Comparison of ENCODE assay signal across 26 cellular contexts in the genomic region with DNA sequence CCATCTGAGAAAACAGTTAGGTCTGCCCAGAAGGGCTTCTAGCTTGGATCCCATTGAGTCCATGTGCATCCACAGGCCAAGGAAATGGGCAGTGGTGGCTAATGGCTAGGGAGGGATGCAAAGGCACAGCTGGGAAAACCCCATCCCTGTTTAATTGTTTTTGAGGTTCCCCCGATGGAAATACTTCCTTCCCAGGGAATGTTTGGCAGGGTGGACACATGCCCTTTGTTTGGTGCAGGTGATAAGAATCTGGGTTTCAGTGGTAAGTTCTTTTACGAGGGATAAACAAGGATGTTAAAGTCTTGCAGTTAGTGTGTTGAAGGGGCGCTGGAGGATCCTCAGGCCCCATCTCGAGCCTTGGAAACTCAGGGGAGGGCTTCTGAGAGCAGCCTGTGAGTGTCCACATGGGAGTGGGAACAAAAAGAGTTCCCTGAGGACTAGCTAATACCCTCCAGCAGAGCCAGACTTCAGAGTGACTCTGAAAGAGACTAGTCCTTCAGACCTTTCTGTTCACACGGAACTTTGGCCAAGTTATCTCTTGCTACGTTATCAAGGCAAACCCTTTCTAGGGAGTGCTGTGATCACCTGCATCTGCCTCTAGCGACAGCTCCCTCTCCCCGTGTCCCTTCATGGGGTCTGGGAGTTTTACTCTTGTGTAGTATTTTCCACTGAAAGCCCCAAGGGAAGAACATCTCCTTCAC. TPM values are rescaled to one million over a fixed set of nuclear protein-coding genes. Genes with fewer than 3 reads are reported as not detected.
DNase-seq lines count a peak whose midpoint lies in the region; ATAC-seq, FAIRE-seq and TF ChIP-seq lines count a peak whose summit lies in the region.
"Had no signal": no experiment of that assay in that cellular context is flagged by ENCODE, and none has a peak within 500 bp of the region (broad histone marks: within the 10 kb centered on the region; RNA-seq: fewer than 3 reads in every experiment).

No MANE protein-coding gene starts in this region.

- POLR2A ChIA-PET in HepG2 (lab: Yijun Ruan, JAX), result interaction anchor here (1.7 to 1.9 kb wide), 2 partner anchors 16 to 17 kb away, joined by 3 to 8 read pairs; a partner anchor contains a TSS

- no peaks in the 10 kb centered on the region for H3K36me3 ChIP-seq in heart right ventricle
- no peaks in the 10 kb centered on the region for H3K36me3 ChIP-seq in right atrium auricular region
- H3K36me3 ChIP-seq in HepG2 (replicated peaks in 1 of 2; ENCODE audit: control insufficient read depth in 1 of 2, insufficient read depth in 2 of 2, low read length in 2 of 2), result no peaks in the 10 kb centered on the region; a peak in 2 of 5 replicates
- H3K36me3 ChIP-seq in BE2C, result no peaks in the 10 kb centered on the region
- H3K36me3 ChIP-seq: prostate gland, vagina had no signal

- H3K9ac ChIP-seq in HepG2 (ENCODE audit: insufficient read depth, low read depth, low read length), result no peak overlapping the region

- H3K79me2 ChIP-seq in HepG2 (ENCODE audit: insufficient read depth, low read length), result peaks cover 66% of the 10 kb centered on the region

- no peak for TF ChIP-seq CTCF in heart right ventricle (IDR thresholded peaks at IDR 0.05)
- TF ChIP-seq CTCF in right atrium auricular region (IDR thresholded peaks at IDR 0.05), result no peak
- no peak for TF ChIP-seq CTCF in HepG2 (CRISPR knock-in tag; IDR thresholded peaks at IDR 0.05)
- TF ChIP-seq CTCF in BE2C (IDR thresholded peaks at IDR 0.05; ENCODE audit: low read depth, low read length), result no peak

- TF ChIP-seq RAD21 in HepG2 (CRISPR knock-in tag; IDR thresholded peaks at IDR 0.05), result no peak

- H3K4me3 ChIP-seq in heart right ventricle (no peak overlapping the region), right atrium auricular region (no peak overlapping the region), HepG2 (replicated peaks in 1 of 3; ENCODE audit: insufficient read depth in 1 of 3, low read depth in 2 of 3, low read length in 3 of 3) (no peak overlapping the region), BE2C (ENCODE audit: low read depth, low read length) (no peak overlapping the region)
- H3K4me3 ChIP-seq: lung, prostate gland, vagina had no signal

- CTCF ChIA-PET in HepG2 (lab: Yijun Ruan, JAX; ENCODE audit: low intra/inter-chr PET ratio, low total read pairs), result no interaction called here

- peaks cover 9 to 81% (median 67%) of the 10 kb centered on the region in 9 donors for H3K4me1 ChIP-seq in heart right ventricle
- H3K4me1 ChIP-seq in right atrium auricular region, result peaks cover 0 to 71% of the 10 kb centered on the region in 2 donors
- peaks cover 30% of the 10 kb centered on the region for H3K4me1 ChIP-seq in HepG2 (ENCODE audit: insufficient read depth, low read length)
- no peaks in the 10 kb centered on the region for H3K4me1 ChIP-seq in BE2C

- no peak overlapping the region for H2AFZ ChIP-seq in HepG2 (ENCODE audit: low read length)

- TF ChIP-seq POLR2A in HepG2 (IDR thresholded peaks at IDR 0.05; ENCODE audit: insufficient read depth in 1 of 2, low read depth in 2 of 2, low read length in 2 of 2), result no peak

- peaks cover 4% of the 10 kb centered on the region for H4K20me1 ChIP-seq in HepG2 (ENCODE audit: insufficient read depth, low read length)

- no peak overlapping the region for H3K4me2 ChIP-seq in HepG2 (ENCODE audit: low read depth, low read length)

- in situ Hi-C loops in HepG2 (cut with HindIII; ENCODE audit: extremely low pct_ligation_motif_present, low pct_unique_long_range_greater_than_20kb), result no loop called here

- DNase-seq in heart right ventricle (no peak), right atrium auricular region (ENCODE audit: low spot score) (no peak), dermis blood vessel endothelial cell (peak; percentile 38), HepG2 (ENCODE audit: low spot score) (no peak), BE2C (no peak)
- no peak for DNase-seq in activated naive CD4-positive, alpha-beta T cell treated with Interleukin-2 at 50 U/mL for 16 hours
- DNase-seq: activated CD4-positive, alpha-beta T cell treated with anti-CD3 and anti-CD28 coated beads for 36 hours; activated CD8-positive, alpha-beta memory T cell treated with anti-CD3 and anti-CD28 coated beads for 24 hours; activated effector memory CD4-positive, alpha-beta T cell treated with Interleukin-2 at 50 U/mL for 16 hours; activated naive CD8-positive, alpha-beta T cell treated with anti-CD3 and anti-CD28 coated beads for 36 hours; aorta; CD4-positive, alpha-beta memory T cell; DMS 273 treated with DMSO at 0.1 percent for 48 hours; MV-4-11; NCI-H446 treated with DMSO at 0.1 percent for 48 hours; NCI-H82; stimulated activated naive CD8-positive, alpha-beta T cell treated with anti-CD3 and anti-CD28 coated beads, Interleukin-15, Interleukin-2, amounts not matched to agents 100 U/mL and 50 U/mL, for 24 hours; T-helper 17 cell had no signal

- TF ChIP-seq EP300 in HepG2 (IDR thresholded peaks at IDR 0.05; ENCODE audit: low read depth in 2 of 2, low read length in 2 of 2) (no peak), HepG2 (CRISPR knock-in tag; IDR thresholded peaks at IDR 0.05; ENCODE audit: borderline replicate concordance) (no peak)

- H3K9me3 ChIP-seq in heart right ventricle (peaks cover 0 to 10% (median 0%) of the 10 kb centered on the region in 11 donors), right atrium auricular region (no peaks in the 10 kb centered on the region), HepG2 (ENCODE audit: low read length) (no peaks in the 10 kb centered on the region), BE2C (no peaks in the 10 kb centered on the region)
- H3K9me3 ChIP-seq: prostate gland, vagina had no signal

- 39 to 41% methylated on average over 8 of the region's 8 CpGs for WGBS in heart right ventricle, 2 donors
- 87% methylated on average over 7 of the region's 8 CpGs for WGBS in HepG2 (ENCODE audit: low lambda C conversion rate)

- intact Hi-C loops in heart right ventricle (cut with DNase I), result loop anchor here in 3 of 10 donors (10.0 kb wide), 2 partner anchors 56 to 146 kb away; no protein-coding TSS in a partner anchor
- intact Hi-C loops in HepG2 (cut with micrococcal nuclease; ENCODE audit: unreplicated experiment), result no loop called here

- BruUV-seq in HepG2 (replicated peaks; lab: Mats Ljungman, UMichigan), result no TSS peak

- no peaks in the 10 kb centered on the region for H3K27me3 ChIP-seq in heart right ventricle
- no peaks in the 10 kb centered on the region for H3K27me3 ChIP-seq in right atrium auricular region
- no peaks in the 10 kb centered on the region for H3K27me3 ChIP-seq in HepG2 (ENCODE audit: control insufficient read depth in 1 of 2, insufficient read depth in 2 of 2, low read length in 2 of 2)
- peaks cover 28% of the 10 kb centered on the region for H3K27me3 ChIP-seq in BE2C
- H3K27me3 ChIP-seq: vagina had no signal

- ATAC-seq in heart right ventricle, result peak in 7 of 8 donors; percentile 6 to 43 (median 18)
- peak; percentile 65 for ATAC-seq in HepG2
- ATAC-seq in GM19452 (IDR thresholded peaks at IDR 0.05; ENCODE audit: unreplicated experiment), result no peak
- ATAC-seq in GM21576 (IDR thresholded peaks at IDR 0.05; ENCODE audit: unreplicated experiment), result no peak
- ATAC-seq: activated CD4-positive, alpha-beta T cell treated with anti-CD3 and anti-CD28 coated beads for 36 hours; SK-N-SH treated with all-trans-retinoic acid at 6 μM for 48 hours; stimulated activated naive CD8-positive, alpha-beta T cell treated with anti-CD3 and anti-CD28 coated beads, Interleukin-15, Interleukin-2, amounts not matched to agents 100 U/mL and 50 U/mL, for 24 hours; T-helper 17 cell had no signal

- FAIRE-seq in HepG2 (lab: Jason Lieb, UNC), result no peak
- FAIRE-seq: GM19239, islet of Langerhans had no signal

- H3K27ac ChIP-seq in heart right ventricle, result peak overlapping the region in 2 of 10 donors; percentile 22 to 69
- H3K27ac ChIP-seq in right atrium auricular region, result peak overlapping the region in 1 of 2 donors; percentile 61
- no peak overlapping the region for H3K27ac ChIP-seq in HepG2 (ENCODE audit: extremely low read length, insufficient read depth, low read length)
- H3K27ac ChIP-seq: vagina had no signal

TF ChIP-seq in HepG2, 621 proteins besides CTCF, POLR2A, EP300 and RAD21 (continues in another document):
- no peak for TF ChIP-seq ZNF883 (CRISPR knock-in tag; IDR thresholded peaks at IDR 0.05; ENCODE audit: not compliant biosample characterization)

RNA-seq across cellular contexts. Expression of a gene that starts 17.4 kb away (rescaled TPM):
- total RNA-seq in heart right ventricle (10 to 100 TPM; 25.8 to 38.3 (median 33.1) TPM), right atrium auricular region (10 to 100 TPM; 33.9 to 39.2 TPM), dermis blood vessel endothelial cell (25.6 and 26.0 TPM in 2 replicates), HepG2 (2016; rRNA removed; fragmentation: Illumina TruSeq; extraction: Trizol) (17.8 and 25.3 TPM in 2 replicates)
- polyA plus RNA-seq in heart right ventricle (10 to 100 TPM; 10.1 to 10.5 TPM), HepG2 (2011; rRNA removed) (6.9 and 8.0 TPM in 2 replicates)
- total RNA-seq in HepG2 (2016; cell fraction: cytosol; rRNA removed; fragmentation: Illumina TruSeq; extraction: Trizol; ENCODE audit: low read depth), result 1.5 and 3.0 TPM in 2 replicates
- 17.7 and 23.8 TPM in 2 replicates for total RNA-seq in HepG2 (2016; cell fraction: insoluble cytoplasmic fraction; rRNA removed; fragmentation: Illumina TruSeq; extraction: Trizol)
- total RNA-seq in HepG2 (2016; cell fraction: membrane; rRNA removed; fragmentation: Illumina TruSeq; extraction: Trizol), result 6.6 and 7.5 TPM in 2 replicates
- 54.4 and 62.0 TPM in 2 replicates for total RNA-seq in HepG2 (2016; cell fraction: nucleus; rRNA removed; fragmentation: Illumina TruSeq; extraction: Trizol)
- 5.1 and 6.3 TPM in 2 replicates for polyA plus RNA-seq in HepG2 (2011; cell fraction: cytosol; rRNA removed)
- polyA plus RNA-seq in HepG2 (2011; cell fraction: nucleus; rRNA removed), result 11.3 and 14.5 TPM in 2 replicates
- 10.7 and 11.8 TPM in 2 replicates for polyA plus RNA-seq in HepG2 (2012)
- polyA plus RNA-seq in HepG2 (2016; cell fraction: cytosol; fragmentation: Illumina TruSeq; extraction: Trizol; ENCODE audit: low read depth), result 0.58 and 0.68 TPM in 2 replicates
- polyA plus RNA-seq in HepG2 (2016; cell fraction: insoluble cytoplasmic fraction; fragmentation: Illumina TruSeq; extraction: Trizol; ENCODE audit: low read depth), result 9.2 and 9.6 TPM in 2 replicates
- 1.3 and 1.5 TPM in 2 replicates for polyA plus RNA-seq in HepG2 (2016; cell fraction: membrane; fragmentation: Illumina TruSeq; extraction: Trizol; ENCODE audit: low read depth)
- polyA plus RNA-seq in HepG2 (2016; cell fraction: nucleus; fragmentation: Illumina TruSeq; extraction: Trizol; ENCODE audit: insufficient read depth, low read depth), result 23.3 and 24.1 TPM in 2 replicates
- 0.05 and 44.0 TPM in 2 replicates for polyA minus RNA-seq in HepG2 (2011; rRNA and poly(A)+ RNA removed; ENCODE audit: low replicate concordance)
- 24.8 and 27.2 TPM in 2 replicates for polyA minus RNA-seq in HepG2 (2011; cell fraction: cytosol; rRNA and poly(A)+ RNA removed)
- 79.6 and 89.1 TPM in 2 replicates for polyA minus RNA-seq in HepG2 (2011; cell fraction: nucleus; rRNA and poly(A)+ RNA removed)
- polyA plus RNA-seq in BE2C (2012; ENCODE audit: insufficient read depth, insufficient read length, low read depth), result 1.0 TPM
- total RNA-seq: CD4-positive, alpha-beta memory T cell had no signal
- polyA plus RNA-seq: CD4-positive, alpha-beta memory T cell had no signal

Comparison
In these comparisons a context has a peak if more than half of its experiments do, and no peak if none do; other contexts are left out.
1. ATAC-seq: peak in heart right ventricle (7 of 8) and HepG2 (single experiment); none in GM19452 (single experiment) and GM21576 (single experiment).